ENCODE assay signal across 8 cellular contexts in genomic region chr15:48811325-48811938, GRCh38. TPM values are rescaled to one million over a fixed set of nuclear protein-coding genes. Genes with fewer than 3 reads are reported as not detected.
DNase-seq lines count a peak whose midpoint lies in the region; ATAC-seq and TF ChIP-seq lines count a peak whose summit lies in the region.

No MANE protein-coding gene starts in this region.

- no peaks in the 10 kb centered on the region for H3K36me3 ChIP-seq in H7 (replicated peaks; ENCODE audit: control insufficient read depth, insufficient read depth, low read length)

- DNase-seq in H7 (no peak), GM13977 (ENCODE audit: low spot score) (no peak), NCI-H510A treated with DMSO at 0.1 percent for 48 hours (lab: John Stamatoyannopoulos, UW) (no peak), LoVo (ENCODE audit: low spot score) (no peak)
- DNase-seq in activated CD8-positive, alpha-beta T cell treated with anti-CD3 and anti-CD28 coated beads for 36 hours, result peak; percentile 12

- H3K9me3 Mint-ChIP-seq in activated CD8-positive, alpha-beta T cell treated with anti-CD3 and anti-CD28 coated beads for 36 hours, result no peaks in the 10 kb centered on the region
- no peaks in the 10 kb centered on the region for H3K9me3 Mint-ChIP-seq in stimulated activated memory B cell treated with anti-CD40 and anti-IgM and Interleukin-4, amounts not matched to agents 10 μg/mL and 1 μg/mL and 100 μg/mL, for 72 hours

- no peak overlapping the region for H3K27ac Mint-ChIP-seq in activated CD8-positive, alpha-beta T cell treated with anti-CD3 and anti-CD28 coated beads for 36 hours
- peak overlapping the region; percentile 92 for H3K27ac Mint-ChIP-seq in stimulated activated memory B cell treated with anti-CD40 and anti-IgM and Interleukin-4, amounts not matched to agents 10 μg/mL and 1 μg/mL and 100 μg/mL, for 72 hours

- CTCF ChIA-PET in activated CD8-positive, alpha-beta T cell treated with anti-CD3 and anti-CD28 coated beads for 36 hours (lab: Charles Lee), result interaction anchor here (0.7 to 2.4 kb wide), 7 partner anchors 10 to 334 kb away, joined by 3 to 13 read pairs (median 3); partner anchors contain the start of gene EID1

- peaks cover 2% of the 10 kb centered on the region for H3K27me3 Mint-ChIP-seq in activated CD8-positive, alpha-beta T cell treated with anti-CD3 and anti-CD28 coated beads for 36 hours
- H3K27me3 Mint-ChIP-seq in stimulated activated memory B cell treated with anti-CD40 and anti-IgM and Interleukin-4, amounts not matched to agents 10 μg/mL and 1 μg/mL and 100 μg/mL, for 72 hours, result no peaks in the 10 kb centered on the region

- peak overlapping the region; percentile 95 for H3K27ac ChIP-seq in 22Rv1

- no peaks in the 10 kb centered on the region for H3K9me3 ChIP-seq in iPS-18c (ENCODE audit: control insufficient read depth, insufficient read depth, low read length)

- no peaks in the 10 kb centered on the region for H3K27me3 ChIP-seq in H7 (ENCODE audit: control insufficient read depth, insufficient read depth, low read length)

- ATAC-seq in activated CD8-positive, alpha-beta T cell treated with anti-CD3 and anti-CD28 coated beads for 36 hours, result no peak
- ATAC-seq in stimulated activated memory B cell treated with anti-CD40 and anti-IgM and Interleukin-4, amounts not matched to agents 10 μg/mL and 1 μg/mL and 100 μg/mL, for 72 hours, result no peak

- POLR2A ChIA-PET in activated CD8-positive, alpha-beta T cell treated with anti-CD3 and anti-CD28 coated beads for 36 hours (lab: Charles Lee), result interaction anchor here (0.8 to 1.9 kb wide), 10 partner anchors 10 to 479 kb away, joined by 3 to 9 read pairs (median 4); partner anchors contain the start of gene COPS2

- H3K4me1 Mint-ChIP-seq in activated CD8-positive, alpha-beta T cell treated with anti-CD3 and anti-CD28 coated beads for 36 hours (ENCODE audit: low read depth), result peaks cover 25% of the 10 kb centered on the region
- H3K4me1 Mint-ChIP-seq in stimulated activated memory B cell treated with anti-CD40 and anti-IgM and Interleukin-4, amounts not matched to agents 10 μg/mL and 1 μg/mL and 100 μg/mL, for 72 hours, result peaks cover 28% of the 10 kb centered on the region

- in situ Hi-C loops in GM13977 (cut with MboI; ENCODE audit: low pct_unique_long_range_greater_than_20kb, low sequenced_read_pairs, unreplicated experiment), result loop anchor here (25.0 kb wide), 1 partner anchor 449 kb away; no protein-coding TSS in a partner anchor

- peaks cover 18% of the 10 kb centered on the region for H3K36me3 Mint-ChIP-seq in activated CD8-positive, alpha-beta T cell treated with anti-CD3 and anti-CD28 coated beads for 36 hours (ENCODE audit: low read depth)
- no peaks in the 10 kb centered on the region for H3K36me3 Mint-ChIP-seq in stimulated activated memory B cell treated with anti-CD40 and anti-IgM and Interleukin-4, amounts not matched to agents 10 μg/mL and 1 μg/mL and 100 μg/mL, for 72 hours

- H3K4me3 ChIP-seq in H7 (ENCODE audit: insufficient read depth, low read depth, low read length) (peak overlapping the region; percentile 47), iPS-18c (ENCODE audit: insufficient read depth, low read depth, low read length) (peak overlapping the region; percentile 66)

- TF ChIP-seq CTCF in 22Rv1 (IDR thresholded peaks at IDR 0.05), result peak; percentile 57
- no peak for TF ChIP-seq CTCF in activated CD8-positive, alpha-beta T cell treated with anti-CD3 and anti-CD28 coated beads for 36 hours (IDR thresholded peaks at IDR 0.05)
- no peak for TF ChIP-seq CTCF in GM13977 (IDR thresholded peaks at IDR 0.05; ENCODE audit: extremely low read depth, insufficient read depth, missing control alignments)

- intact Hi-C loops in activated CD8-positive, alpha-beta T cell treated with anti-CD3 and anti-CD28 coated beads for 36 hours (cut with micrococcal nuclease), result no loop called here

- H3K4me3 Mint-ChIP-seq in activated CD8-positive, alpha-beta T cell treated with anti-CD3 and anti-CD28 coated beads for 36 hours, result peak overlapping the region; percentile 96
- peak overlapping the region; percentile 98 for H3K4me3 Mint-ChIP-seq in stimulated activated memory B cell treated with anti-CD40 and anti-IgM and Interleukin-4, amounts not matched to agents 10 μg/mL and 1 μg/mL and 100 μg/mL, for 72 hours

RNA-seq across cellular contexts. Expression of gene CEP152, which starts 0.6 kb away (rescaled TPM):
- 5.5 and 9.2 TPM in 2 replicates for total RNA-seq in H7 (2014; rRNA removed; shearing (Covaris generic))
- total RNA-seq in activated CD8-positive, alpha-beta T cell treated with anti-CD3 and anti-CD28 coated beads for 36 hours, result 10 to 100 TPM; 39.2 to 39.7 TPM
